In the genomic region with DNA sequence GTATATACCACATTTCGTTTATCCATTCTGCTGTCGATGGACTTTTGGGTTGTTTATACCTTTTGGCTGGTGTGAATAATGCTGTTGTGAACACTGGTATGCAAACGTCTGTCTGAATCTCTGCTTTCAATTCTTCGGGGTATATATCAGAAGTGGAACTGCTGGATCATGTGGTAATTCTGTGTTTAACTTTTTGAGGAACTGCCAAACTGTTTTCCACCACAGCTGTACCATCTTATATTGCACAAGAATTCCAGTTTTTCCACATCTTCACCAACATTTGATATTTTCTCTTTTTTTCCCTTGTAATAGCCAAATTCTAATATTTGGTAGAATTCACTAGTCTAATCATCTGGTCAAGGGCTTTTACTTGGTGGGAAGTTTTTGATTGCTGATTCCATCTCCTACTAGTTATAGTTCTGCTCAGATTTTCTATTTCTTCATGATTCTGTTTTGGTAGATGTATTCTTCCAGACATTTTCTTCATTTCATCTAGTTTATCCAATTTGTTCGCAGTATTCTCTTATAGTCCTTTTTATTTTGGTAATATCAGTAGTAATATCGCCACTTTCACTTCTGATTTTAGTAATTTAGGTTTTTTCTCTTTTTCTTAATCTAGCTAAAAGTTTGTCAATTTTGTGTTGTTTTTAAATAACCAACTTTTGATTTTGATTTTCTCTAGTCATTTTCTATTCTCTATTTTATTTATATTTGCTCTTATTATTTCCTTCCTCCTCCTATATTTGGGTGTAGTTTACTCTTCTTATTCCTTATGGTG, we compare ENCODE assay signal across 32 cellular contexts.
DNase-seq lines count a peak whose midpoint lies in the region; ATAC-seq, FAIRE-seq and TF ChIP-seq lines count a peak whose summit lies in the region.
"Had no signal": no experiment of that assay in that cellular context is flagged by ENCODE, and none has a peak within 500 bp of the region (broad histone marks: within the 10 kb centered on the region; RNA-seq: fewer than 3 reads in every experiment).

No MANE protein-coding gene starts in this region.

- H3K18ac ChIP-seq in IMR-90 (ENCODE audit: low read depth, low read length) = no peak overlapping the region
- no peak overlapping the region for H3K18ac ChIP-seq in mesenchymal stem cell (ENCODE audit: low read depth in 1 of 2, low read length in 2 of 2)

- no CpG with 5 or more reads among the region's 6 CpGs for WGBS in IMR-90 (ENCODE audit: extremely low coverage in 2 of 2, insufficient read length in 1 of 2), 2 experiments
- 82% methylated on average over 3 of the region's 6 CpGs for WGBS in mesenchymal stem cell

- no peak overlapping the region for H3K4ac ChIP-seq in IMR-90 (ENCODE audit: low read depth, low read length)
- no peak overlapping the region for H3K4ac ChIP-seq in mesenchymal stem cell (ENCODE audit: low read depth in 1 of 2, low read length in 2 of 2)

- intact Hi-C loops in IMR-90 (cut with micrococcal nuclease) = no loop called here

- H3K27ac ChIP-seq in IMR-90 (ENCODE audit: insufficient read depth, low read length) = no peak overlapping the region
- H3K27ac ChIP-seq in mesenchymal stem cell (ENCODE audit: low read length, poor library complexity, severe bottlenecking) = no peak overlapping the region
- H3K27ac ChIP-seq: breast epithelium, esophagus muscularis mucosa, SJCRH30, testis had no signal

- no peaks in the 10 kb centered on the region for H3K27me3 Mint-ChIP-seq in chondrocyte (ENCODE audit: low read depth)

- CTCF ChIA-PET in IMR-90 (lab: Yijun Ruan, JAX) = interaction anchor here (0.6 kb wide), 2 partner anchors 265 to 280 kb away, joined by 3 read pairs; no protein-coding TSS in a partner anchor

- no peak overlapping the region for H3K4me2 ChIP-seq in IMR-90 (ENCODE audit: low read depth, low read length)
- no peak overlapping the region for H3K4me2 ChIP-seq in mesenchymal stem cell (ENCODE audit: low read length, poor library complexity, severe bottlenecking)

- FAIRE-seq in endometrium (lab: Jason Lieb, UNC) = peak; percentile 12
- FAIRE-seq: GM12892, H54 had no signal

- H3K27ac Mint-ChIP-seq in chondrocyte (ENCODE audit: unreplicated experiment) = no peak overlapping the region
- H3K27ac Mint-ChIP-seq: activated CD4-positive, alpha-beta memory T cell treated with anti-CD3 and anti-CD28 coated beads for 36 hours; CD8-positive, alpha-beta T cell; endodermal cell; immature natural killer cell; naive B cell had no signal

- H3K9ac ChIP-seq in IMR-90 (ENCODE audit: low read depth, low read length) = no peak overlapping the region
- H3K9ac ChIP-seq in mesenchymal stem cell (ENCODE audit: low read length) = no peak overlapping the region

- POLR2A ChIA-PET in IMR-90 (lab: Charles Lee; ENCODE audit: unreplicated experiment) = no interaction called here

- ATAC-seq in IMR-90 (ENCODE audit: low read depth) (no peak), GM18873 (IDR thresholded peaks at IDR 0.05; ENCODE audit: low FRiP score, unreplicated experiment) (no peak)
- ATAC-seq: CD8-positive, alpha-beta T cell; stimulated activated naive CD8-positive, alpha-beta T cell treated with anti-CD3 and anti-CD28 coated beads, Interleukin-15, Interleukin-2, amounts not matched to agents 100 U/mL and 50 U/mL, for 24 hours had no signal

- no peak for TF ChIP-seq POLR2A in IMR-90 (IDR thresholded peaks at IDR 0.05; ENCODE audit: low read depth, low read length)

- in situ Hi-C loops in IMR-90 (cut with MboI; ENCODE audit: low sequenced_read_pairs) = no loop called here

- H3K9me3 ChIP-seq in IMR-90 (ENCODE audit: control insufficient read depth, insufficient read depth, low read length) (peaks cover 4% of the 10 kb centered on the region), mesenchymal stem cell (ENCODE audit: control insufficient read depth, low read length) (no peaks in the 10 kb centered on the region)
- H3K9me3 ChIP-seq: Peyer's patch, testis had no signal

- H2AFZ ChIP-seq in IMR-90 (replicated peaks; ENCODE audit: low read length, poor library complexity) = no peak overlapping the region
- H2AFZ ChIP-seq in mesenchymal stem cell (ENCODE audit: low read depth, low read length) = no peak overlapping the region

- no peaks in the 10 kb centered on the region for H3K9me1 ChIP-seq in IMR-90 (ENCODE audit: insufficient read depth, low read length)

- H3K9me3 Mint-ChIP-seq in chondrocyte (ENCODE audit: low read depth) = peaks cover 24% of the 10 kb centered on the region

- BruUV-seq in IMR-90 (replicated peaks; lab: Mats Ljungman, UMichigan) = no TSS peak

- H3K14ac ChIP-seq in IMR-90 (replicated peaks; ENCODE audit: low read depth, low read length) (no peak overlapping the region), mesenchymal stem cell (ENCODE audit: low read length in 2 of 2) (no peak overlapping the region)

- dilution Hi-C loops in IMR-90 (cut with HindIII; ENCODE audit: low sequenced_read_pairs, unreplicated experiment) = no loop called here

- TF ChIP-seq RAD21 in IMR-90 (IDR thresholded peaks at IDR 0.05; ENCODE audit: low read length) = no peak

- no peaks in the 10 kb centered on the region for H3K4me1 Mint-ChIP-seq in chondrocyte (ENCODE audit: low read depth)
- H3K4me1 Mint-ChIP-seq: endodermal cell had no signal

- H2BK20ac ChIP-seq in IMR-90 (ENCODE audit: low read depth, low read length) = no peak overlapping the region

- no peaks in the 10 kb centered on the region for H3K79me1 ChIP-seq in IMR-90 (ENCODE audit: low read depth in 1 of 2, low read length in 2 of 2)
- H3K79me1 ChIP-seq in mesenchymal stem cell (replicated peaks; ENCODE audit: low read length, poor library complexity, severe bottlenecking) = no peaks in the 10 kb centered on the region

- H3K4me3 ChIP-seq in IMR-90 (ENCODE audit: insufficient read depth, low read depth, low read length) (no peak overlapping the region), mesenchymal stem cell (ENCODE audit: insufficient read depth in 1 of 2, low read depth in 1 of 2, low read length in 2 of 2) (no peak overlapping the region)
- H3K4me3 ChIP-seq: breast epithelium, coronary artery, esophagus muscularis mucosa, Peyer's patch, SJCRH30, testis had no signal

- H2BK15ac ChIP-seq in IMR-90 (ENCODE audit: low read depth, low read length) = no peak overlapping the region
- no peak overlapping the region for H2BK15ac ChIP-seq in mesenchymal stem cell (ENCODE audit: low read depth, poor library complexity, severe bottlenecking)

- H4K91ac ChIP-seq in IMR-90 (ENCODE audit: insufficient read depth, low read depth, low read length) = no peak overlapping the region
- H4K91ac ChIP-seq in mesenchymal stem cell (ENCODE audit: low read length) = no peak overlapping the region

- H2BK5ac ChIP-seq in IMR-90 (ENCODE audit: low read depth, low read length, poor library complexity, severe bottlenecking) = no peak overlapping the region
- H2BK5ac ChIP-seq in mesenchymal stem cell (ENCODE audit: low read depth, low read length, poor library complexity, severe bottlenecking) = no peak overlapping the region

- TF ChIP-seq CTCF in IMR-90 (conservative IDR thresholded peaks at IDR 0.05; ENCODE audit: low read depth, low read length) = no peak
- TF ChIP-seq CTCF in chondrocyte (IDR thresholded peaks at IDR 0.05) = no peak

- H2AK5ac ChIP-seq in IMR-90 (ENCODE audit: low read depth, low read length) (no peak overlapping the region), mesenchymal stem cell (ENCODE audit: low read length, severe bottlenecking) (no peak overlapping the region)

- H4K5ac ChIP-seq in IMR-90 (ENCODE audit: low read depth, low read length) = no peak overlapping the region

- H3K56ac ChIP-seq in IMR-90 (ENCODE audit: extremely low read depth, insufficient read depth, low read length) = no peak overlapping the region

- H3K27me3 ChIP-seq in IMR-90 (ENCODE audit: control insufficient read depth, insufficient read depth, low read length) = no peaks in the 10 kb centered on the region
- no peaks in the 10 kb centered on the region for H3K27me3 ChIP-seq in mesenchymal stem cell (ENCODE audit: control insufficient read depth in 1 of 2, insufficient read depth in 1 of 2, low read length in 2 of 2)
- H3K27me3 ChIP-seq: breast epithelium, esophagus muscularis mucosa, Peyer's patch, SJCRH30, testis had no signal

- H4K20me1 ChIP-seq in IMR-90 (ENCODE audit: insufficient read depth, low read length) = no peaks in the 10 kb centered on the region

- H3K36me3 ChIP-seq in IMR-90 (ENCODE audit: control insufficient read depth, insufficient read depth, low read length) (no peaks in the 10 kb centered on the region), mesenchymal stem cell (ENCODE audit: control insufficient read depth in 1 of 2, insufficient read depth in 2 of 2, low read depth in 1 of 2, low read length in 2 of 2) (no peaks in the 10 kb centered on the region)
- H3K36me3 ChIP-seq: breast epithelium, esophagus muscularis mucosa, Peyer's patch, SJCRH30 had no signal

- H3K36me3 Mint-ChIP-seq in chondrocyte (ENCODE audit: low read depth) = peaks cover 11% of the 10 kb centered on the region
- H3K36me3 Mint-ChIP-seq: CD8-positive, alpha-beta T cell had no signal

- H4K8ac ChIP-seq in IMR-90 (ENCODE audit: low read depth in 2 of 2, low read length in 2 of 2) (no peak overlapping the region), mesenchymal stem cell (ENCODE audit: low read length) (no peak overlapping the region)

- H3K23ac ChIP-seq in IMR-90 (ENCODE audit: low read depth, low read length) = no peak overlapping the region
- H3K23ac ChIP-seq in mesenchymal stem cell (ENCODE audit: low read length in 2 of 2) = no peak overlapping the region

- DNase-seq in IMR-90 (peak; percentile 19), NOMO-1 treated with DMSO at 0.1 percent for 48 hours (lab: John Stamatoyannopoulos, UW; ENCODE audit: unreplicated experiment) (peak; percentile 77), pons (ENCODE audit: low spot score) (peak; percentile 75), chondrocyte (ENCODE audit: low spot score) (no peak), NCI-H2171 (lab: John Stamatoyannopoulos, UW) (no peak), mesenchymal stem cell (no peak)
- DNase-seq: activated CD4-positive, alpha-beta memory T cell treated with anti-CD3 and anti-CD28 coated beads for 36 hours; activated CD4-positive, CD25-positive, alpha-beta regulatory T cell treated with anti-CD3 and anti-CD28 coated beads, Interleukin-2, amount 50 U/mL, for 72 hours; activated CD8-positive, alpha-beta memory T cell treated with anti-CD3 and anti-CD28 coated beads, Interleukin-2, amount 50 U/mL, for 4 hours; activated naive CD4-positive, alpha-beta T cell treated with anti-CD3 and anti-CD28 coated beads, Interleukin-2, amount 50 U/mL, for 16 hours; CD8-positive, alpha-beta T cell; DMS 273 treated with DMSO at 0.1 percent for 48 hours; EL; endodermal cell; hypothalamus; immature natural killer cell; KG1; naive B cell; NCI-H1694; NCI-H510A; Peyer's patch; SJCRH30; stimulated activated naive CD8-positive, alpha-beta T cell treated with anti-CD3 and anti-CD28 coated beads, Interleukin-15, Interleukin-2, amounts not matched to agents 100 U/mL and 50 U/mL, for 24 hours; T-helper 1 cell; testis had no signal

- no peak overlapping the region for H2BK120ac ChIP-seq in IMR-90 (ENCODE audit: low read depth, low read length)
- no peak overlapping the region for H2BK120ac ChIP-seq in mesenchymal stem cell (ENCODE audit: low read depth, low read length)

- no peak overlapping the region for H3K4me3 Mint-ChIP-seq in chondrocyte (ENCODE audit: unreplicated experiment)
- H3K4me3 Mint-ChIP-seq: activated CD4-positive, alpha-beta memory T cell treated with anti-CD3 and anti-CD28 coated beads for 36 hours; CD8-positive, alpha-beta T cell; endodermal cell; immature natural killer cell; naive B cell had no signal

- H3K4me1 ChIP-seq in IMR-90 (ENCODE audit: control insufficient read depth, insufficient read depth, low read length) (no peaks in the 10 kb centered on the region), mesenchymal stem cell (ENCODE audit: control insufficient read depth, insufficient read depth, low read depth, low read length) (no peaks in the 10 kb centered on the region)
- H3K4me1 ChIP-seq: breast epithelium, Peyer's patch, testis had no signal

- H2AK9ac ChIP-seq in IMR-90 (replicated peaks; ENCODE audit: low read depth, low read length, poor library complexity) = no peak overlapping the region

- H2BK12ac ChIP-seq in mesenchymal stem cell (ENCODE audit: low read length in 2 of 2) = no peak overlapping the region

Comparison
In these comparisons a context has a peak if more than half of its experiments do, and no peak if none do; other contexts are left out.
1. DNase-seq: peak in IMR-90 (single experiment), NOMO-1 treated with DMSO at 0.1 percent for 48 hours (single experiment) and pons (single experiment); none in chondrocyte (single experiment), NCI-H2171 (single experiment) and mesenchymal stem cell (single experiment).